Comparison of ENCODE assay signal across 7 cellular contexts in the genomic region with DNA sequence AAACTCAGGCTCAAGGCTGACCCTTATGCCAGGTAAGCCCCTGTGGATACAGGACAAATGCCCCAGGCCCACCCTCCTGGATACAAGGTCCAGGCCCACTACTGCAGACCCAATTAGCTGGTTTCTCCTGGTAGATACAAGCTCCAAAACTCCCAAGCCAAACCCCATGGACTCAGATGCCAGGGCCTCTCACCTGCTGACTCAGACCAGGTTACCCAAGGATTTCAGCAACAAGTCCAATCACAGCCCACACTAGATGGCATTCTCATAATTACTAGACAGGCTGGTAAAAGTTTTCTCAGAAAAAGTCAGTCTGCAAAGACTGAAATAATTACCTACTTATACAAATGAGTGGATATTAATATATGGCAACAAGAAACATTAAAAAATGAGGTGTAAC.
"Had no signal": no experiment of that assay in that cellular context is flagged by ENCODE, and none has a peak within 500 bp of the region (broad histone marks: within the 10 kb centered on the region; RNA-seq: fewer than 3 reads in every experiment).

No MANE protein-coding gene starts in this region.

- FAIRE-seq: H1, H54, HepG2, HTR-8/SVneo had no signal

- DNase-seq: H9, HCEC 1CT had no signal

- ATAC-seq: GM23338, HepG2 had no signal

- H3K4me3 ChIP-seq: GM23338 had no signal
